Comparison of ENCODE assay signal across 22 cellular contexts in genomic region chr20:62474585-62475026, GRCh38. TPM values are rescaled to one million over a fixed set of nuclear protein-coding genes. Genes with fewer than 3 reads are reported as not detected.
DNase-seq lines count a peak whose midpoint lies in the region; ATAC-seq and TF ChIP-seq lines count a peak whose summit lies in the region.
"Had no signal": no experiment of that assay in that cellular context is flagged by ENCODE, and none has a peak within 500 bp of the region (broad histone marks: within the 10 kb centered on the region; RNA-seq: fewer than 3 reads in every experiment).

No MANE protein-coding gene starts in this region.

- H3K4me3 ChIP-seq in NT2/D1 (ENCODE audit: insufficient read length, low read depth) (peak overlapping the region; percentile 51), mucosa of stomach (ENCODE audit: low read length) (no peak overlapping the region), suprapubic skin (peak overlapping the region; percentile 49)
- H3K4me3 ChIP-seq: K562 had no signal

- H3K4me1 ChIP-seq in NT2/D1 (ENCODE audit: insufficient read depth, insufficient read length) (peaks cover 47% of the 10 kb centered on the region), mucosa of stomach (ENCODE audit: control insufficient read depth, insufficient read depth, low read length) (peaks cover 10% of the 10 kb centered on the region), suprapubic skin (peaks cover 28% of the 10 kb centered on the region)

- no peaks in the 10 kb centered on the region for H3K36me3 Mint-ChIP-seq in stimulated activated memory B cell treated with anti-CD40 and anti-IgM and Interleukin-4, amounts not matched to agents 10 μg/mL and 1 μg/mL and 100 μg/mL, for 72 hours

- H3K4me1 Mint-ChIP-seq in stimulated activated memory B cell treated with anti-CD40 and anti-IgM and Interleukin-4, amounts not matched to agents 10 μg/mL and 1 μg/mL and 100 μg/mL, for 72 hours = peaks cover 9% of the 10 kb centered on the region

- WGBS in suprapubic skin = 14% methylated on average over 20 of the region's 26 CpGs

- TF ChIP-seq CTCF in suprapubic skin (IDR thresholded peaks at IDR 0.05) = no peak

- no peak for TF ChIP-seq EP300 in suprapubic skin (IDR thresholded peaks at IDR 0.05)

- H3K27ac ChIP-seq in suprapubic skin = no peak overlapping the region
- H3K27ac ChIP-seq: thoracic aorta had no signal

- H3K9ac ChIP-seq in NT2/D1 (ENCODE audit: insufficient read length, low read depth) = peak overlapping the region; percentile 74
- peak overlapping the region; percentile 37 for H3K9ac ChIP-seq in mucosa of stomach (ENCODE audit: low read length)

- ATAC-seq in stimulated activated memory B cell treated with anti-CD40 and anti-IgM and Interleukin-4, amounts not matched to agents 10 μg/mL and 1 μg/mL and 100 μg/mL, for 72 hours = no peak
- ATAC-seq: K562 had no signal

- no peak for TF ChIP-seq POLR2A in suprapubic skin (IDR thresholded peaks at IDR 0.05)

- H3K36me3 ChIP-seq in NT2/D1 (ENCODE audit: insufficient read depth, insufficient read length, low read length) (no peaks in the 10 kb centered on the region), mucosa of stomach (ENCODE audit: control insufficient read depth, insufficient read depth, low read length) (no peaks in the 10 kb centered on the region), suprapubic skin (no peaks in the 10 kb centered on the region)
- H3K36me3 ChIP-seq: thoracic aorta had no signal

- H3K9me3 ChIP-seq in NT2/D1 (ENCODE audit: insufficient read depth, low read length) = no peaks in the 10 kb centered on the region
- H3K9me3 ChIP-seq in mucosa of stomach (ENCODE audit: control insufficient read depth, low read length) = no peaks in the 10 kb centered on the region
- no peaks in the 10 kb centered on the region for H3K9me3 ChIP-seq in suprapubic skin
- H3K9me3 ChIP-seq: thoracic aorta had no signal

- H3K27me3 ChIP-seq in NT2/D1 (ENCODE audit: insufficient read depth, insufficient read length) (peaks cover 51% of the 10 kb centered on the region), mucosa of stomach (ENCODE audit: control insufficient read depth, insufficient read depth, low read length) (peaks cover 64% of the 10 kb centered on the region), suprapubic skin (peaks cover 95% of the 10 kb centered on the region)

- no peak overlapping the region for H3K27ac Mint-ChIP-seq in stimulated activated memory B cell treated with anti-CD40 and anti-IgM and Interleukin-4, amounts not matched to agents 10 μg/mL and 1 μg/mL and 100 μg/mL, for 72 hours

- no peaks in the 10 kb centered on the region for H3K9me3 Mint-ChIP-seq in stimulated activated memory B cell treated with anti-CD40 and anti-IgM and Interleukin-4, amounts not matched to agents 10 μg/mL and 1 μg/mL and 100 μg/mL, for 72 hours

- peaks cover 73% of the 10 kb centered on the region for H3K27me3 Mint-ChIP-seq in stimulated activated memory B cell treated with anti-CD40 and anti-IgM and Interleukin-4, amounts not matched to agents 10 μg/mL and 1 μg/mL and 100 μg/mL, for 72 hours

- H3K4me3 Mint-ChIP-seq in stimulated activated memory B cell treated with anti-CD40 and anti-IgM and Interleukin-4, amounts not matched to agents 10 μg/mL and 1 μg/mL and 100 μg/mL, for 72 hours = no peak overlapping the region

- DNase-seq in NT2/D1 (ENCODE audit: low read depth, low spot score) (no peak), fibroblast of peridontal ligament (ENCODE audit: extremely low read depth) (peak; percentile 1), suprapubic skin (ENCODE audit: low spot score in 2 of 2) (no peak), kidney tubule cell (ENCODE audit: low spot score) (no peak), SKM-1 treated with dmso at 0.1 percent for 144 hours (lab: John Stamatoyannopoulos, UW; ENCODE audit: unreplicated experiment) (no peak), KG1 (lab: John Stamatoyannopoulos, UW) (no peak)
- DNase-seq: activated CD4-positive, alpha-beta T cell treated with anti-CD3 and anti-CD28 coated beads for 48 hours; aorta; C1 segment of cervical spinal cord; foreskin melanocyte; NCI-H1048; NCI-H2081 treated with DMSO at 0.1 percent for 48 hours; NCI-H524 treated with DMSO at 0.1 percent for 48 hours; occipital lobe; stimulated activated CD4-positive, alpha-beta T cell treated with anti-CD3 and anti-CD28 coated beads, Interleukin-4, amount 100 ng/mL, for 4 hours; stimulated activated CD8-positive, alpha-beta memory T cell treated with anti-CD3 and anti-CD28 coated beads, Interleukin-4, amount 100 ng/mL, for 48 hours had no signal

RNA-seq across cellular contexts. Expression of gene GATA5, which starts 1.2 kb away (rescaled TPM):
- 1 to 10 TPM in 3 of 4 donors, under 1 TPM in 1; 0.23 to 2.1 (median 1.2) TPM for total RNA-seq in suprapubic skin
- total RNA-seq: cerebellum had no signal

RNA-seq across cellular contexts. Expression of gene RBBP8NL, which starts 47.3 kb away (rescaled TPM):
- total RNA-seq in suprapubic skin = 1 to 10 TPM; 2.0 to 6.6 (median 3.9) TPM
- total RNA-seq: aorta, cerebellum, K562, occipital lobe, skeletal muscle tissue, thoracic aorta had no signal
